ENCODE assay signal across 9 cellular contexts in the genomic region with DNA sequence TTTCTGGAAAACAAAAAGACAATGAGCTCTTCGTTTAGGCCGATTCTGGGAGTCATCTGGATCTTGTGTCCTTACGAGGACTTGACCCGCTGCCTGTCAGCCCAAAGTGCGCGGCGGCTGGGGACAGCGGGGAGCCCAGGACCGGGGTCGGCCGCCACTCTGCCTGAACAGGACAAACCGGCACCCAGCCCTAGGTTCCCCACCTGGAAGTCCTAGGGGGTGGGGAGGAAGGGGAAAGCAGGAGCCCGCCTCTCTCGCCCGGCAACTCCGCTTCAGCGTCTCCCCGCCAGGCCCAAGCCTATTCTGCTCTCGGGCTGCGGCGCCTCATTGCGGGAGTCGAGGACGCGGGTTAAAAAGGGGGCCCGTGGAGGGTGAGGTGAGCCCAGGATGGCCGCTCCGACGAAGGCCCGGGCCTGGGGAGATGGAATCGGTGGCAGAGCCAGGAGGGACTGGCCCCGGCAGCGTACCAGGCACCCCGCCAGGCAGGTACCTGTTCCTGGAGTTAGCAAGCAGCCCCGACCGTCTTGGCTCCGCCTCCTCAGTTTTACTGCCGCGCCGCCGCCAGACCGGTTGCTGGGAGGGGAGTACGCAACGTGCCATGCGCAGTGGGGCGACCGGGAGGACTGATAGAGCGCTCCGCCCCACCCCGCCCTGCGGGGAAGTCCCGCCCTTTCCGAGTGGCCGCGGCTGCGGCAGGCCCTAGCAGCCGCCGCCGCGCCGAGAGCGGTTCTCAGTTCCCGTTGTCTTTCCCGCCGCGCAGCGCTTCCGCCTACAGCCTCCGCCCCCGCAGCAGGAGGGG. TPM values are rescaled to one million over a fixed set of nuclear protein-coding genes. Genes with fewer than 3 reads are reported as not detected.
DNase-seq lines count a peak whose midpoint lies in the region; ATAC-seq, FAIRE-seq and TF ChIP-seq lines count a peak whose summit lies in the region.
"Had no signal": no experiment of that assay in that cellular context is flagged by ENCODE, and none has a peak within 500 bp of the region (broad histone marks: within the 10 kb centered on the region; RNA-seq: fewer than 3 reads in every experiment).

A gene with protein sequence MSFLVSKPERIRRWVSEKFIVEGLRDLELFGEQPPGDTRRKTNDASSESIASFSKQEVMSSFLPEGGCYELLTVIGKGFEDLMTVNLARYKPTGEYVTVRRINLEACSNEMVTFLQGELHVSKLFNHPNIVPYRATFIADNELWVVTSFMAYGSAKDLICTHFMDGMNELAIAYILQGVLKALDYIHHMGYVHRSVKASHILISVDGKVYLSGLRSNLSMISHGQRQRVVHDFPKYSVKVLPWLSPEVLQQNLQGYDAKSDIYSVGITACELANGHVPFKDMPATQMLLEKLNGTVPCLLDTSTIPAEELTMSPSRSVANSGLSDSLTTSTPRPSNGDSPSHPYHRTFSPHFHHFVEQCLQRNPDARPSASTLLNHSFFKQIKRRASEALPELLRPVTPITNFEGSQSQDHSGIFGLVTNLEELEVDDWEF (minus strand): TSS at position 549 of the 799 bp plus-strand sequence. CDS start 13,430 bp downstream, outside the sequence.

- no peaks in the 10 kb centered on the region for H4K20me1 ChIP-seq in keratinocyte (ENCODE audit: control insufficient read depth, extremely low read depth, insufficient read depth, low read length)

- peak within 1 kb of the TSS; percentile 87 for H3K27ac ChIP-seq in keratinocyte (ENCODE audit: control insufficient read depth, insufficient read depth, low read length)

- peak; percentile 34 for FAIRE-seq in keratinocyte (lab: Jason Lieb, UNC)
- FAIRE-seq: TTC549 had no signal

- H3K4me2 ChIP-seq in keratinocyte (ENCODE audit: control insufficient read depth, extremely low read depth, insufficient read depth, low read depth, low read length) = peak within 1 kb of the TSS; percentile 91

- no peak for TF ChIP-seq CTCF in AG09309 (IDR thresholded peaks at IDR 0.05; ENCODE audit: control insufficient read depth, insufficient read depth, low read depth, low read length, missing control alignments)
- TF ChIP-seq CTCF in keratinocyte (optimal IDR thresholded peaks at IDR 0.05 in 1 of 3, IDR thresholded peaks at IDR 0.05 in 1 of 3, conservative IDR thresholded peaks at IDR 0.05 in 1 of 3; ENCODE audit: extremely low read depth in 1 of 3, insufficient read depth in 2 of 3, low read length in 3 of 3) = no peak

- peak; percentile 89 for ATAC-seq in GM19025 (IDR thresholded peaks at IDR 0.05; ENCODE audit: low read depth, unreplicated experiment)
- ATAC-seq in HG03342 (IDR thresholded peaks at IDR 0.05; ENCODE audit: unreplicated experiment) = peak; percentile 86
- peak; percentile 89 to 95 for ATAC-seq in activated CD4-positive, CD25-positive, alpha-beta regulatory T cell treated with anti-CD3 and anti-CD28 coated beads, Interleukin-2, amount 50 U/mL, for 24 hours

- no peaks in the 10 kb centered on the region for H3K27me3 ChIP-seq in keratinocyte (ENCODE audit: control insufficient read depth, extremely low read depth, insufficient read depth, low read length)

- H3K79me2 ChIP-seq in keratinocyte (ENCODE audit: control insufficient read depth, insufficient read depth, low read length) = peaks cover 4% of the 10 kb centered on the region

- dilution Hi-C loops in keratinocyte (cut with MboI; ENCODE audit: extremely low pct_ligation_motif_present, low sequenced_read_pairs) = no loop called here

- peak; percentile 75 for DNase-seq in AG09309 (ENCODE audit: low read depth)
- peak; percentile 92 to 97 for DNase-seq in NCI-H446 (lab: John Stamatoyannopoulos, UW)
- peak; percentile 99 for DNase-seq in cerebellar cortex (ENCODE audit: low spot score)
- peak; percentile 96 for DNase-seq in keratinocyte (ENCODE audit: low read depth, low spot score)
- DNase-seq in stimulated activated CD4-positive, alpha-beta T cell treated with anti-CD3 and anti-CD28 coated beads, Interleukin-15, amount 100 ng/mL, for 1 hour (ENCODE audit: low read depth in 1 of 2, low spot score in 1 of 2) = peak; percentile 98

- H3K4me1 ChIP-seq in keratinocyte (ENCODE audit: control insufficient read depth, extremely low read depth, insufficient read depth, low read length) = peaks cover 5% of the 10 kb centered on the region

- peak within 1 kb of the TSS; percentile 71 for H2AFZ ChIP-seq in keratinocyte (ENCODE audit: control insufficient read depth, low read length)

- H3K36me3 ChIP-seq in keratinocyte (ENCODE audit: control insufficient read depth in 2 of 2, extremely low read depth in 1 of 2, insufficient read depth in 2 of 2, low read length in 2 of 2) = no peaks in the 10 kb centered on the region

- H3K4me3 ChIP-seq in AG09309 (ENCODE audit: control insufficient read depth, low read depth, low read length) = peak within 1 kb of the TSS; percentile 94
- H3K4me3 ChIP-seq in keratinocyte (ENCODE audit: control insufficient read depth in 2 of 3, extremely low read depth in 1 of 3, insufficient read depth in 2 of 3, low read depth in 1 of 3, low read length in 3 of 3) = peak within 1 kb of the TSS; percentile 85 to 94 (median 91)

- H3K9ac ChIP-seq in keratinocyte (ENCODE audit: control insufficient read depth, extremely low read depth, insufficient read depth, low read length) = peak within 1 kb of the TSS; percentile 93

- H3K9me3 ChIP-seq in keratinocyte (ENCODE audit: control insufficient read depth, low read depth, low read length) = no peaks in the 10 kb centered on the region

- H3K9me1 ChIP-seq in keratinocyte (ENCODE audit: control insufficient read depth, extremely low read depth, insufficient read depth, low read length) = no peaks in the 10 kb centered on the region

RNA-seq across cellular contexts. Expression of the gene that starts here (rescaled TPM):
- polyA plus RNA-seq in keratinocyte = 25.9 to 29.0 TPM (median 26.3 TPM) in 3 replicates
- 28.3 TPM for polyA plus RNA-seq in keratinocyte (2011; ENCODE audit: low read depth)
- 21.8 and 29.0 TPM in 2 replicates for polyA plus RNA-seq in keratinocyte (2011; cell fraction: cytosol; rRNA removed)
- polyA plus RNA-seq in keratinocyte (2011; cell fraction: nucleus; rRNA removed) = 65.4 and 84.0 TPM in 2 replicates
- 20.1 and 20.8 TPM in 2 replicates for polyA plus RNA-seq in keratinocyte (2012; ENCODE audit: low replicate concordance)
- 30.6 to 46.1 TPM (median 33.6 TPM) in 3 replicates for polyA minus RNA-seq in keratinocyte
- 11.5 TPM for polyA minus RNA-seq in keratinocyte (2011; cell fraction: cytosol; rRNA and poly(A)+ RNA removed)
- polyA minus RNA-seq in keratinocyte (2011; cell fraction: nucleus; rRNA and poly(A)+ RNA removed) = 24.5 and 48.1 TPM in 2 replicates

Comparison
In these comparisons a context has a peak if more than half of its experiments do, and no peak if none do; other contexts are left out.
1. Peak in every context shown above with its lines: DNase-seq, ATAC-seq, H3K4me3 ChIP-seq and H3K27ac ChIP-seq.